In genomic region chr16:49127103-49127502, GRCh38 we compare ENCODE assay signal across 1 cellular context.
TF ChIP-seq lines count a peak whose summit lies in the region.

No MANE protein-coding gene starts in this region.

TF ChIP-seq in WTC11, 78 proteins besides CTCF, POLR2A, EP300 and RAD21 (continued from another document):
- TF ChIP-seq ZBTB43 (CRISPR knock-in tag; IDR thresholded peaks at IDR 0.05) (no peak), HMGXB4 (CRISPR knock-in tag; IDR thresholded peaks at IDR 0.05) (no peak), E2F4 (CRISPR knock-in tag; IDR thresholded peaks at IDR 0.05; ENCODE audit: borderline replicate concordance, low read depth) (no peak), ZNF317 (CRISPR knock-in tag; IDR thresholded peaks at IDR 0.05; ENCODE audit: borderline replicate concordance, low read depth) (no peak), CDX4 (CRISPR knock-in tag; IDR thresholded peaks at IDR 0.05; ENCODE audit: borderline replicate concordance) (no peak), OVOL2 (CRISPR knock-in tag; IDR thresholded peaks at IDR 0.05; ENCODE audit: borderline replicate concordance) (no peak), NR2C2 (CRISPR knock-in tag; IDR thresholded peaks at IDR 0.05) (no peak), CBFB (CRISPR knock-in tag; IDR thresholded peaks at IDR 0.05; ENCODE audit: low read depth) (no peak), ZNF512 (CRISPR knock-in tag; IDR thresholded peaks at IDR 0.05; ENCODE audit: borderline replicate concordance) (no peak), USF1 (CRISPR knock-in tag; IDR thresholded peaks at IDR 0.05) (no peak), NR3C1 (CRISPR knock-in tag; conservative IDR thresholded peaks at IDR 0.05; ENCODE audit: low read depth) (no peak), ERG (CRISPR knock-in tag; IDR thresholded peaks at IDR 0.05) (no peak), ZNF425 (CRISPR knock-in tag; conservative IDR thresholded peaks at IDR 0.05) (no peak)
